ENCODE assay signal across 12 cellular contexts in genomic region chr3:49026536-49026935, GRCh38. TPM values are rescaled to one million over a fixed set of nuclear protein-coding genes. Genes with fewer than 3 reads are reported as not detected.
DNase-seq lines count a peak whose midpoint lies in the region; ATAC-seq and TF ChIP-seq lines count a peak whose summit lies in the region.
"Had no signal": no experiment of that assay in that cellular context is flagged by ENCODE, and none has a peak within 500 bp of the region (broad histone marks: within the 10 kb centered on the region; RNA-seq: fewer than 3 reads in every experiment).

No MANE protein-coding gene starts in this region.

- peaks cover 6 to 14% of the 10 kb centered on the region in 2 donors for H3K4me1 ChIP-seq in breast epithelium
- peaks cover 5% of the 10 kb centered on the region in 2 donors for H3K4me1 ChIP-seq in uterus
- H3K4me1 ChIP-seq in body of pancreas: peaks cover 58% of the 10 kb centered on the region

- H3K27me3 Mint-ChIP-seq in activated naive CD4-positive, alpha-beta T cell treated with anti-CD3 and anti-CD28 coated beads, Interleukin-2, amount 50 U/mL, for 24 hours: no peaks in the 10 kb centered on the region
- no peaks in the 10 kb centered on the region for H3K27me3 Mint-ChIP-seq in T-helper 17 cell
- no peaks in the 10 kb centered on the region for H3K27me3 Mint-ChIP-seq in stimulated activated memory B cell treated with anti-CD40 and anti-IgM and Interleukin-4, amounts not matched to agents 10 μg/mL and 1 μg/mL and 100 μg/mL, for 72 hours

- H3K4me3 Mint-ChIP-seq in activated naive CD4-positive, alpha-beta T cell treated with anti-CD3 and anti-CD28 coated beads, Interleukin-2, amount 50 U/mL, for 24 hours: peak overlapping the region; percentile 26
- no peak overlapping the region for H3K4me3 Mint-ChIP-seq in T-helper 17 cell
- H3K4me3 Mint-ChIP-seq in stimulated activated memory B cell treated with anti-CD40 and anti-IgM and Interleukin-4, amounts not matched to agents 10 μg/mL and 1 μg/mL and 100 μg/mL, for 72 hours: peak overlapping the region; percentile 13

- H3K9me3 ChIP-seq in T-helper 17 cell (ENCODE audit: control insufficient read depth, low read length, poor library complexity, severe bottlenecking) (no peaks in the 10 kb centered on the region), breast epithelium (no peaks in the 10 kb centered on the region), uterus (no peaks in the 10 kb centered on the region), body of pancreas (no peaks in the 10 kb centered on the region)
- H3K9me3 ChIP-seq: gastroesophageal sphincter had no signal

- peak overlapping the region; percentile 35 for H3K27ac Mint-ChIP-seq in activated naive CD4-positive, alpha-beta T cell treated with anti-CD3 and anti-CD28 coated beads, Interleukin-2, amount 50 U/mL, for 24 hours
- H3K27ac Mint-ChIP-seq in T-helper 17 cell: peak overlapping the region; percentile 99
- H3K27ac Mint-ChIP-seq in stimulated activated memory B cell treated with anti-CD40 and anti-IgM and Interleukin-4, amounts not matched to agents 10 μg/mL and 1 μg/mL and 100 μg/mL, for 72 hours: peak overlapping the region; percentile 96

- DNase-seq in activated naive CD4-positive, alpha-beta T cell treated with Interleukin-2 at 50 U/mL for 16 hours: no peak
- DNase-seq in T-helper 17 cell (no peak), breast epithelium (ENCODE audit: low spot score in 2 of 2) (no peak), uterus (no peak), body of pancreas (no peak), cerebellum (ENCODE audit: low spot score) (no peak)
- DNase-seq: NCI-H187 had no signal

- no peaks in the 10 kb centered on the region for H3K9me3 Mint-ChIP-seq in activated naive CD4-positive, alpha-beta T cell treated with anti-CD3 and anti-CD28 coated beads, Interleukin-2, amount 50 U/mL, for 24 hours
- H3K9me3 Mint-ChIP-seq in stimulated activated memory B cell treated with anti-CD40 and anti-IgM and Interleukin-4, amounts not matched to agents 10 μg/mL and 1 μg/mL and 100 μg/mL, for 72 hours: no peaks in the 10 kb centered on the region

- TF ChIP-seq POLR2A in breast epithelium (IDR thresholded peaks at IDR 0.05): no peak
- TF ChIP-seq POLR2A in uterus (IDR thresholded peaks at IDR 0.05): no peak
- TF ChIP-seq POLR2A in body of pancreas (IDR thresholded peaks at IDR 0.05): no peak

- H3K36me3 ChIP-seq in breast epithelium (peaks cover 4% of the 10 kb centered on the region), uterus (no peaks in the 10 kb centered on the region), body of pancreas (replicated peaks in 1 of 2; ENCODE audit: insufficient read depth in 1 of 2, low read depth in 2 of 2) (peaks cover 0 to 15% of the 10 kb centered on the region in 2 donors)

- peak overlapping the region; percentile 10 to 21 for H3K27ac ChIP-seq in breast epithelium
- H3K27ac ChIP-seq in uterus: no peak overlapping the region
- no peak overlapping the region for H3K27ac ChIP-seq in body of pancreas
- H3K27ac ChIP-seq: skin epidermis had no signal

- peaks cover 55% of the 10 kb centered on the region for H3K4me1 Mint-ChIP-seq in activated naive CD4-positive, alpha-beta T cell treated with anti-CD3 and anti-CD28 coated beads, Interleukin-2, amount 50 U/mL, for 24 hours
- H3K4me1 Mint-ChIP-seq in T-helper 17 cell: peaks cover 32% of the 10 kb centered on the region
- peaks cover 77% of the 10 kb centered on the region for H3K4me1 Mint-ChIP-seq in stimulated activated memory B cell treated with anti-CD40 and anti-IgM and Interleukin-4, amounts not matched to agents 10 μg/mL and 1 μg/mL and 100 μg/mL, for 72 hours

- no peak for ATAC-seq in T-helper 17 cell
- no peak for ATAC-seq in stimulated activated memory B cell treated with anti-CD40 and anti-IgM and Interleukin-4, amounts not matched to agents 10 μg/mL and 1 μg/mL and 100 μg/mL, for 72 hours
- ATAC-seq in body of pancreas: no peak
- ATAC-seq: gastroesophageal sphincter had no signal

- intact Hi-C loops in breast epithelium (cut with DNase I; ENCODE audit: low total_unique reads) (no loop called here), uterus (cut with DNase I; ENCODE audit: low total_unique reads) (no loop called here), body of pancreas (cut with DNase I) (no loop called here)

- WGBS in body of pancreas, 2 donors: 94 to 100% methylated on average over 3 of the region's 3 CpGs

- H3K27me3 ChIP-seq in breast epithelium (no peaks in the 10 kb centered on the region), uterus (no peaks in the 10 kb centered on the region), body of pancreas (no peaks in the 10 kb centered on the region)
- H3K27me3 ChIP-seq: gastroesophageal sphincter had no signal

- H3K4me3 ChIP-seq in breast epithelium (no peak overlapping the region), uterus (no peak overlapping the region), body of pancreas (no peak overlapping the region)
- H3K4me3 ChIP-seq: gastroesophageal sphincter, lung had no signal

- peaks cover 25% of the 10 kb centered on the region for H3K36me3 Mint-ChIP-seq in activated naive CD4-positive, alpha-beta T cell treated with anti-CD3 and anti-CD28 coated beads, Interleukin-2, amount 50 U/mL, for 24 hours
- peaks cover 5% of the 10 kb centered on the region for H3K36me3 Mint-ChIP-seq in T-helper 17 cell (ENCODE audit: low read depth)
- H3K36me3 Mint-ChIP-seq in stimulated activated memory B cell treated with anti-CD40 and anti-IgM and Interleukin-4, amounts not matched to agents 10 μg/mL and 1 μg/mL and 100 μg/mL, for 72 hours: peaks cover 74% of the 10 kb centered on the region

- TF ChIP-seq CTCF in breast epithelium (IDR thresholded peaks at IDR 0.05) (no peak), uterus (IDR thresholded peaks at IDR 0.05) (no peak), body of pancreas (IDR thresholded peaks at IDR 0.05) (no peak)

RNA-seq across cellular contexts. Expression of gene IMPDH2, which starts 2.7 kb away (rescaled TPM):
- 100 to 1,000 TPM in 1 of 2 donors, 10 to 100 TPM in 1; 96.8 to 108 TPM for total RNA-seq in T-helper 17 cell
- total RNA-seq in breast epithelium: 100 to 1,000 TPM; 123 to 216 (median 178) TPM
- 100 to 1,000 TPM in 3 of 4 donors, 10 to 100 TPM in 1; 53.0 to 273 (median 163) TPM for total RNA-seq in uterus
- total RNA-seq in body of pancreas: 100 to 1,000 TPM in 1 of 2 donors, 10 to 100 TPM in 1; 92.6 to 166 TPM
- 134 TPM for total RNA-seq in cerebellum

RNA-seq across cellular contexts. Expression of gene NDUFAF3, which starts 4.6 kb away (rescaled TPM):
- 10 to 100 TPM; 61.3 to 62.9 TPM for total RNA-seq in T-helper 17 cell
- total RNA-seq in breast epithelium: 100 to 1,000 TPM; 151 to 171 (median 164) TPM
- total RNA-seq in uterus: 10 to 100 TPM in 3 of 4 donors, 1 to 10 TPM in 1; 8.8 to 96.6 (median 30.3) TPM
- total RNA-seq in body of pancreas: 10 to 100 TPM; 25.7 to 55.0 TPM
- 26.8 TPM for total RNA-seq in cerebellum

RNA-seq across cellular contexts. Expression of gene DALRD3, which starts 8.2 kb away (rescaled TPM):
- total RNA-seq in T-helper 17 cell: 10 to 100 TPM; 21.2 to 27.4 TPM
- total RNA-seq in breast epithelium: 10 to 100 TPM; 27.5 to 48.4 (median 37.7) TPM
- 10 to 100 TPM; 13.8 to 93.0 (median 27.7) TPM for total RNA-seq in uterus
- total RNA-seq in body of pancreas: 10 to 100 TPM; 67.6 to 72.6 TPM
- total RNA-seq in cerebellum: 37.2 TPM

RNA-seq across cellular contexts. Expression of gene WDR6, which starts 19.3 kb away (rescaled TPM):
- 100 to 1,000 TPM; 181 to 202 TPM for total RNA-seq in T-helper 17 cell
- 100 to 1,000 TPM in 2 of 3 donors, 10 to 100 TPM in 1; 57.9 to 143 (median 135) TPM for total RNA-seq in breast epithelium
- total RNA-seq in uterus: 100 to 1,000 TPM in 3 of 4 donors, 10 to 100 TPM in 1; 50.0 to 243 (median 122) TPM
- 100 to 1,000 TPM; 109 to 136 TPM for total RNA-seq in body of pancreas
- 79.4 TPM for total RNA-seq in cerebellum

RNA-seq across cellular contexts. Expression of gene P4HTM, which starts 36.5 kb away (rescaled TPM):
- total RNA-seq in T-helper 17 cell (10 to 100 TPM; 37.8 to 43.2 TPM), breast epithelium (10 to 100 TPM; 29.9 to 59.7 (median 58.7) TPM), uterus (10 to 100 TPM; 35.0 to 81.5 (median 51.1) TPM), body of pancreas (10 to 100 TPM; 72.9 to 73.8 TPM), cerebellum (44.4 TPM)

Comparison
In these comparisons a context has a peak if more than half of its experiments do, and no peak if none do; other contexts are left out.
1. H3K27ac Mint-ChIP-seq: peak in every context shown above with its lines; median percentile 99 in T-helper 17 cell; 96 in stimulated activated memory B cell treated with anti-CD40 and anti-IgM and Interleukin-4, amounts not matched to agents 10 μg/mL and 1 μg/mL and 100 μg/mL, for 72 hours; 35 in activated naive CD4-positive, alpha-beta T cell treated with anti-CD3 and anti-CD28 coated beads, Interleukin-2, amount 50 U/mL, for 24 hours.
2. H3K27ac ChIP-seq: peak in breast epithelium (2 of 2); none in uterus (0 of 2) and body of pancreas (0 of 4).